In the genomic region with DNA sequence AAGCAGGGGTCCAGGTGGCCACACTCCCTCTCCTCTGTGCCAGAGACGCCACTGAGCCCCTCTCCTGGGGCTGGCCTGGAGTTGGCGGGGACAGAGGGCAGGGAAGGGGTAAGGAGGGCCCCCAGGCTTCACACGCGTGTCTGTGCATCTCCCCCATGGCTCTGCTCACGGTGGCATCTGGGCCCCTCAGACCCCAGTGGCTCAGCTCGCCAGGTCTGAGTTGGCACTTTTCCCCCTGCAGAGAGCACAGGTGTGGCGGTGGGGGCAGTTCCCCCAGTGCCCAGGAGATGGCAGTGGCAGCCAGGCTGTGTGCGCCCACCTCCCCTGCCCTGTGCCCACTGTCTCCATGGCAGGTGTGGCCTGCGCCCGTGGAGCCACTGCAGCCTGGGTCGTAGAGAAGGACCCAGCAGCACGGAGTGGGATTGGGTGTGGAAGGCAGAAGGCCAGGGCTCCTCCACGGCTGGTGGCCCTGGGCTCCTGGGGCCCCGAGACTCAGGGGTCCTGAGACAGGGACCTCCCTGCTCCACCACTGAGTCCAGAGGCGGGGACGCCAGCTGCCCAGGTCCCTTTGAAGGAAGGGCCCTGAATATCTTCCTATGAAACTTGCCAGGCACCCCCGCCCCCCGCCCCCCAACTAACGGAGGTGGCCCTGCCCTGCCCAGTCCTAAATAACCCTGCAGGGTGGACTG, we compare ENCODE assay signal across 1 cellular context.
TF ChIP-seq lines count a peak whose summit lies in the region.

No MANE protein-coding gene starts in this region.

TF ChIP-seq in GM12878, 131 proteins besides CTCF, POLR2A, EP300 and RAD21:
- TF ChIP-seq SMC3 (IDR thresholded peaks at IDR 0.05; ENCODE audit: borderline replicate concordance, low read length) (peak; percentile 81), LARP7 (IDR thresholded peaks at IDR 0.05) (peak; percentile 44; the same call in 1 of the 2 replicates), TCF3 (IDR thresholded peaks at IDR 0.05; ENCODE audit: borderline replicate concordance, insufficient read depth, low read depth, low read length) (peak; percentile 71; the same call in 1 of the 2 replicates), NR2F1 (conservative IDR thresholded peaks at IDR 0.05) (no peak), BHLHE40 (IDR thresholded peaks at IDR 0.05; ENCODE audit: borderline replicate concordance in 1 of 2, low read depth in 2 of 2, low read length in 1 of 2) (peak in 1 of 2 experiments; percentile 19; a peak in 1 of 4 replicates), IKZF1 (conservative IDR thresholded peaks at IDR 0.05) (no peak), GATAD2B (conservative IDR thresholded peaks at IDR 0.05; ENCODE audit: low read depth) (0 out of 2 replicates have a peak, but pooled peaks have one; percentile 25)
- TF ChIP-seq, protein P1, sequence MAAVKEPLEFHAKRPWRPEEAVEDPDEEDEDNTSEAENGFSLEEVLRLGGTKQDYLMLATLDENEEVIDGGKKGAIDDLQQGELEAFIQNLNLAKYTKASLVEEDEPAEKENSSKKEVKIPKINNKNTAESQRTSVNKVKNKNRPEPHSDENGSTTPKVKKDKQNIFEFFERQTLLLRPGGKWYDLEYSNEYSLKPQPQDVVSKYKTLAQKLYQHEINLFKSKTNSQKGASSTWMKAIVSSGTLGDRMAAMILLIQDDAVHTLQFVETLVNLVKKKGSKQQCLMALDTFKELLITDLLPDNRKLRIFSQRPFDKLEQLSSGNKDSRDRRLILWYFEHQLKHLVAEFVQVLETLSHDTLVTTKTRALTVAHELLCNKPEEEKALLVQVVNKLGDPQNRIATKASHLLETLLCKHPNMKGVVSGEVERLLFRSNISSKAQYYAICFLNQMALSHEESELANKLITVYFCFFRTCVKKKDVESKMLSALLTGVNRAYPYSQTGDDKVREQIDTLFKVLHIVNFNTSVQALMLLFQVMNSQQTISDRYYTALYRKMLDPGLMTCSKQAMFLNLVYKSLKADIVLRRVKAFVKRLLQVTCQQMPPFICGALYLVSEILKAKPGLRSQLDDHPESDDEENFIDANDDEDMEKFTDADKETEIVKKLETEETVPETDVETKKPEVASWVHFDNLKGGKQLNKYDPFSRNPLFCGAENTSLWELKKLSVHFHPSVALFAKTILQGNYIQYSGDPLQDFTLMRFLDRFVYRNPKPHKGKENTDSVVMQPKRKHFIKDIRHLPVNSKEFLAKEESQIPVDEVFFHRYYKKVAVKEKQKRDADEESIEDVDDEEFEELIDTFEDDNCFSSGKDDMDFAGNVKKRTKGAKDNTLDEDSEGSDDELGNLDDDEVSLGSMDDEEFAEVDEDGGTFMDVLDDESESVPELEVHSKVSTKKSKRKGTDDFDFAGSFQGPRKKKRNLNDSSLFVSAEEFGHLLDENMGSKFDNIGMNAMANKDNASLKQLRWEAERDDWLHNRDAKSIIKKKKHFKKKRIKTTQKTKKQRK (IDR thresholded peaks at IDR 0.05; ENCODE audit: low read depth, low read length) = no peak
- TF ChIP-seq, protein P2, sequence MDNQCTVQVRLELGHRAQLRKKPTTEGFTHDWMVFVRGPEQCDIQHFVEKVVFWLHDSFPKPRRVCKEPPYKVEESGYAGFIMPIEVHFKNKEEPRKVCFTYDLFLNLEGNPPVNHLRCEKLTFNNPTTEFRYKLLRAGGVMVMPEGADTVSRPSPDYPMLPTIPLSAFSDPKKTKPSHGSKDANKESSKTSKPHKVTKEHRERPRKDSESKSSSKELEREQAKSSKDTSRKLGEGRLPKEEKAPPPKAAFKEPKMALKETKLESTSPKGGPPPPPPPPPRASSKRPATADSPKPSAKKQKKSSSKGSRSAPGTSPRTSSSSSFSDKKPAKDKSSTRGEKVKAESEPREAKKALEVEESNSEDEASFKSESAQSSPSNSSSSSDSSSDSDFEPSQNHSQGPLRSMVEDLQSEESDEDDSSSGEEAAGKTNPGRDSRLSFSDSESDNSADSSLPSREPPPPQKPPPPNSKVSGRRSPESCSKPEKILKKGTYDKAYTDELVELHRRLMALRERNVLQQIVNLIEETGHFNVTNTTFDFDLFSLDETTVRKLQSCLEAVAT (IDR thresholded peaks at IDR 0.05) = no peak
- TF ChIP-seq, protein P3, sequence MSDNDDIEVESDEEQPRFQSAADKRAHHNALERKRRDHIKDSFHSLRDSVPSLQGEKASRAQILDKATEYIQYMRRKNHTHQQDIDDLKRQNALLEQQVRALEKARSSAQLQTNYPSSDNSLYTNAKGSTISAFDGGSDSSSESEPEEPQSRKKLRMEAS (IDR thresholded peaks at IDR 0.05; ENCODE audit: low read depth, low read length) = peak; percentile 24; the same call in 1 of the 2 replicates
TF ChIP-seq in GM12878: peak in this region for 6.
